1 cellular context compared by ENCODE assay signal in the genomic region with DNA sequence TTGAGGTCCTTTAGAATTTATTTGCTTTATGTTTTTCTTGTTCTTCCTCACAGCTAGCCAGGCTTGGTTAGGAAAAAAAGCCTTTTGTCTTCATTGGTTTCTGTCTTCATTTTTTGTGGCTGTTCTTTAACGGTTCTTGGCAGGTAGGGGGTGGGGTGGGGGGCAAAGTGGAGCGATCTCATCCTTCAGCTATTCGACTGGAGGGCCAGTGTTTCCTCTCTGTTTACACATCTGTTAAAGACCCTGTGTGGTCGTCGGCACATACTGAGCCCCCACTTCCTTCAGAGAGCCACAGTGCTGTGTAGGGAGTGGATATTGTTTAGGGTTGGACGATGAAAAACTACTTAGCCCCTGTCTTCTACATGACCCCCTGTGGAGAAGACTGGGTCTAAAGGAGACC.
TF ChIP-seq lines count a peak whose summit lies in the region.

No MANE protein-coding gene starts in this region.

TF ChIP-seq in SK-N-SH treated with all-trans-retinoic acid at 6 μM for 48 hours, 23 proteins besides CTCF, POLR2A, EP300 and RAD21 (continued from another document):
- TF ChIP-seq, protein P1, sequence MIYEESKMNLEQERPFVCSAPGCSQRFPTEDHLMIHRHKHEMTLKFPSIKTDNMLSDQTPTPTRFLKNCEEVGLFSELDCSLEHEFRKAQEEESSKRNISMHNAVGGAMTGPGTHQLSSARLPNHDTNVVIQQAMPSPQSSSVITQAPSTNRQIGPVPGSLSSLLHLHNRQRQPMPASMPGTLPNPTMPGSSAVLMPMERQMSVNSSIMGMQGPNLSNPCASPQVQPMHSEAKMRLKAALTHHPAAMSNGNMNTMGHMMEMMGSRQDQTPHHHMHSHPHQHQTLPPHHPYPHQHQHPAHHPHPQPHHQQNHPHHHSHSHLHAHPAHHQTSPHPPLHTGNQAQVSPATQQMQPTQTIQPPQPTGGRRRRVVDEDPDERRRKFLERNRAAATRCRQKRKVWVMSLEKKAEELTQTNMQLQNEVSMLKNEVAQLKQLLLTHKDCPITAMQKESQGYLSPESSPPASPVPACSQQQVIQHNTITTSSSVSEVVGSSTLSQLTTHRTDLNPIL (CRISPR knock-in tag; IDR thresholded peaks at IDR 0.05; ENCODE audit: low read depth) = peak; percentile 80
- no peak for TF ChIP-seq ESRRG (CRISPR knock-in tag; IDR thresholded peaks at IDR 0.05)
TF ChIP-seq in SK-N-SH treated with all-trans-retinoic acid at 6 μM for 48 hours: peak in this region for 4.
